In genomic region chr7:90568213-90568612, GRCh38 we compare ENCODE assay signal across 2 cellular contexts.
TF ChIP-seq lines count a peak whose summit lies in the region.

No MANE protein-coding gene starts in this region.

TF ChIP-seq in HEK293, 187 proteins besides CTCF, POLR2A, EP300 and RAD21 (continued from another document):
- TF ChIP-seq, protein P1, sequence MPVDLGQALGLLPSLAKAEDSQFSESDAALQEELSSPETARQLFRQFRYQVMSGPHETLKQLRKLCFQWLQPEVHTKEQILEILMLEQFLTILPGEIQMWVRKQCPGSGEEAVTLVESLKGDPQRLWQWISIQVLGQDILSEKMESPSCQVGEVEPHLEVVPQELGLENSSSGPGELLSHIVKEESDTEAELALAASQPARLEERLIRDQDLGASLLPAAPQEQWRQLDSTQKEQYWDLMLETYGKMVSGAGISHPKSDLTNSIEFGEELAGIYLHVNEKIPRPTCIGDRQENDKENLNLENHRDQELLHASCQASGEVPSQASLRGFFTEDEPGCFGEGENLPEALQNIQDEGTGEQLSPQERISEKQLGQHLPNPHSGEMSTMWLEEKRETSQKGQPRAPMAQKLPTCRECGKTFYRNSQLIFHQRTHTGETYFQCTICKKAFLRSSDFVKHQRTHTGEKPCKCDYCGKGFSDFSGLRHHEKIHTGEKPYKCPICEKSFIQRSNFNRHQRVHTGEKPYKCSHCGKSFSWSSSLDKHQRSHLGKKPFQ (tag by site-specific recombination; IDR thresholded peaks at IDR 0.05) = no peak
- TF ChIP-seq ZNF416 (tag by site-specific recombination; IDR thresholded peaks at IDR 0.05) (no peak), ZSCAN30 (tag by site-specific recombination; IDR thresholded peaks at IDR 0.05) (no peak), BCL11B (tag by site-specific recombination; IDR thresholded peaks at IDR 0.05; ENCODE audit: low read depth) (no peak), YY1 (tag by site-specific recombination; IDR thresholded peaks at IDR 0.05) (no peak), ZFP37 (tag by site-specific recombination; IDR thresholded peaks at IDR 0.05) (no peak), ZXDB (tag by site-specific recombination; IDR thresholded peaks at IDR 0.05) (no peak), PRDM1 (tag by site-specific recombination; IDR thresholded peaks at IDR 0.05) (0 out of 2 replicates have a peak, but pooled peaks have one; percentile 35), ZNF112 (tag by site-specific recombination; IDR thresholded peaks at IDR 0.05) (no peak), ZNF239 (tag by site-specific recombination; IDR thresholded peaks at IDR 0.05) (no peak), ZNF548 (tag by site-specific recombination; IDR thresholded peaks at IDR 0.05) (no peak)
- TF ChIP-seq, protein P2, sequence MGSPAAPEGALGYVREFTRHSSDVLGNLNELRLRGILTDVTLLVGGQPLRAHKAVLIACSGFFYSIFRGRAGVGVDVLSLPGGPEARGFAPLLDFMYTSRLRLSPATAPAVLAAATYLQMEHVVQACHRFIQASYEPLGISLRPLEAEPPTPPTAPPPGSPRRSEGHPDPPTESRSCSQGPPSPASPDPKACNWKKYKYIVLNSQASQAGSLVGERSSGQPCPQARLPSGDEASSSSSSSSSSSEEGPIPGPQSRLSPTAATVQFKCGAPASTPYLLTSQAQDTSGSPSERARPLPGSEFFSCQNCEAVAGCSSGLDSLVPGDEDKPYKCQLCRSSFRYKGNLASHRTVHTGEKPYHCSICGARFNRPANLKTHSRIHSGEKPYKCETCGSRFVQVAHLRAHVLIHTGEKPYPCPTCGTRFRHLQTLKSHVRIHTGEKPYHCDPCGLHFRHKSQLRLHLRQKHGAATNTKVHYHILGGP (tag by site-specific recombination; IDR thresholded peaks at IDR 0.05) = no peak
- TF ChIP-seq, protein P3, sequence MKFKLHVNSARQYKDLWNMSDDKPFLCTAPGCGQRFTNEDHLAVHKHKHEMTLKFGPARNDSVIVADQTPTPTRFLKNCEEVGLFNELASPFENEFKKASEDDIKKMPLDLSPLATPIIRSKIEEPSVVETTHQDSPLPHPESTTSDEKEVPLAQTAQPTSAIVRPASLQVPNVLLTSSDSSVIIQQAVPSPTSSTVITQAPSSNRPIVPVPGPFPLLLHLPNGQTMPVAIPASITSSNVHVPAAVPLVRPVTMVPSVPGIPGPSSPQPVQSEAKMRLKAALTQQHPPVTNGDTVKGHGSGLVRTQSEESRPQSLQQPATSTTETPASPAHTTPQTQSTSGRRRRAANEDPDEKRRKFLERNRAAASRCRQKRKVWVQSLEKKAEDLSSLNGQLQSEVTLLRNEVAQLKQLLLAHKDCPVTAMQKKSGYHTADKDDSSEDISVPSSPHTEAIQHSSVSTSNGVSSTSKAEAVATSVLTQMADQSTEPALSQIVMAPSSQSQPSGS (tag by site-specific recombination; IDR thresholded peaks at IDR 0.05; ENCODE audit: low read depth) = peak; percentile 78
- TF ChIP-seq, protein P4, sequence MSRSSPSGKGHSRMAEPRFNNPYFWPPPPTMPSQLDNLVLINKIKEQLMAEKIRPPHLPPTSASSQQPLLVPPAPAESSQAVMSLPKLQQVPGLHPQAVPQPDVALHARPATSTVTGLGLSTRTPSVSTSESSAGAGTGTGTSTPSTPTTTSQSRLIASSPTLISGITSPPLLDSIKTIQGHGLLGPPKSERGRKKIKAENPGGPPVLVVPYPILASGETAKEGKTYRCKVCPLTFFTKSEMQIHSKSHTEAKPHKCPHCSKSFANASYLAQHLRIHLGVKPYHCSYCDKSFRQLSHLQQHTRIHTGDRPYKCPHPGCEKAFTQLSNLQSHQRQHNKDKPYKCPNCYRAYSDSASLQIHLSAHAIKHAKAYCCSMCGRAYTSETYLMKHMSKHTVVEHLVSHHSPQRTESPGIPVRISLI (tag by site-specific recombination; IDR thresholded peaks at IDR 0.05) = no peak

TF ChIP-seq in K562, 482 proteins besides CTCF, POLR2A, EP300 and RAD21 (continued from another document):
- no peak for TF ChIP-seq SAFB (IDR thresholded peaks at IDR 0.05; ENCODE audit: borderline replicate concordance, low read depth, low read length)
- peak; percentile 42 to 66; a peak in 2 of 4 replicates for TF ChIP-seq ETV6 (IDR thresholded peaks at IDR 0.05; ENCODE audit: borderline replicate concordance in 1 of 2, low read depth in 2 of 2, low read length in 1 of 2)
- no peak for TF ChIP-seq ETV6 (CRISPR knock-in tag; IDR thresholded peaks at IDR 0.05; ENCODE audit: borderline replicate concordance)
- TF ChIP-seq ZNF274 (IDR thresholded peaks at IDR 0.05; ENCODE audit: borderline replicate concordance, low read depth, low read length) = no peak
- TF ChIP-seq ATF7 (IDR thresholded peaks at IDR 0.05) = peak; percentile 34; the same call in 1 of the 2 replicates
- TF ChIP-seq, protein P5, sequence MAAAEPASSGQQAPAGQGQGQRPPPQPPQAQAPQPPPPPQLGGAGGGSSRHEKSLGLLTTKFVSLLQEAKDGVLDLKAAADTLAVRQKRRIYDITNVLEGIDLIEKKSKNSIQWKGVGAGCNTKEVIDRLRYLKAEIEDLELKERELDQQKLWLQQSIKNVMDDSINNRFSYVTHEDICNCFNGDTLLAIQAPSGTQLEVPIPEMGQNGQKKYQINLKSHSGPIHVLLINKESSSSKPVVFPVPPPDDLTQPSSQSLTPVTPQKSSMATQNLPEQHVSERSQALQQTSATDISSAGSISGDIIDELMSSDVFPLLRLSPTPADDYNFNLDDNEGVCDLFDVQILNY (CRISPR knock-in tag; IDR thresholded peaks at IDR 0.05) = no peak
- no peak for TF ChIP-seq SRSF7 (optimal IDR thresholded peaks at IDR 0.05; ENCODE audit: low read depth, low read length)
